ENCODE assay signal across 13 cellular contexts in the genomic region with DNA sequence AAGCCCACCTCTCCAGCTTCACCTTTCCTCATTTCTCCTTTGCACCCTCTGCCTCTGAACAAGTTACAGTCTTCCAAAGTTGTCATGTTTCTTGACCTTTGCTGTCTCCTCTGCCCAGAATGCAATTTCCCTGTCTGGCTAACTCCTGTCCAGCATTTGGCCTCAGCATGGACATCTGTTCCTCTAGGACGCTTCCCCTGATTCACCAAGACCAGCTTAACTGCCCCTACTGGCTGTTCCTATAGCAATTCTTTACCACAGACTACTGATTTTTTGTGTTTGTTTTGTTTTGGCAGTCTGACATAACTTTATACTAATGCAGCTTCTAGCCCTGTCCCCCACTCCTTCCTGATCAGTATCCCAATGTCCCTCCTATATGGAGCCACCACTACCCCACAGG. TPM values are rescaled to one million over a fixed set of nuclear protein-coding genes. Genes with fewer than 3 reads are reported as not detected.
DNase-seq lines count a peak whose midpoint lies in the region; ATAC-seq, FAIRE-seq and TF ChIP-seq lines count a peak whose summit lies in the region.
"Had no signal": no experiment of that assay in that cellular context is flagged by ENCODE, and none has a peak within 500 bp of the region (broad histone marks: within the 10 kb centered on the region; RNA-seq: fewer than 3 reads in every experiment).

No MANE protein-coding gene starts in this region.

- H3K36me3 ChIP-seq in heart left ventricle, result peaks cover 0 to 26% (median 25%) of the 10 kb centered on the region in 9 donors
- H3K36me3 ChIP-seq in right atrium auricular region, result peaks cover 18% of the 10 kb centered on the region
- H3K36me3 ChIP-seq in upper lobe of left lung, result peaks cover 0 to 23% (median 14%) of the 10 kb centered on the region in 4 donors

- peaks cover 33% of the 10 kb centered on the region for H3K4me1 Mint-ChIP-seq in activated CD4-positive, alpha-beta memory T cell treated with anti-CD3 and anti-CD28 coated beads for 36 hours (ENCODE audit: low read depth)

- intact Hi-C loops in heart left ventricle (cut with DNase I), result loop anchor here (1.0 to 10.0 kb wide), 10 partner anchors 52 to 182 kb away; partner anchors contain the start of genes HLA-E (in 3 of the 10), DHX16 (in 2 of the 10) and TUBB (in 1 of the 10)
- intact Hi-C loops in activated CD4-positive, alpha-beta memory T cell treated with anti-CD3 and anti-CD28 coated beads for 36 hours (cut with micrococcal nuclease), result loop anchor here (5.0 to 10.0 kb wide), 2 partner anchors 74 to 542 kb away; partner anchors contain the start of genes MRPS18B and PPP1R10

- DNase-seq in heart left ventricle (no peak), right atrium auricular region (ENCODE audit: low spot score) (no peak), foreskin fibroblast (peak; percentile 32 to 66), upper lobe of left lung (no peak), DMS53 treated with DMSO at 0.1 percent for 48 hours (lab: John Stamatoyannopoulos, UW; ENCODE audit: unreplicated experiment) (no peak), RCC 7860 (ENCODE audit: low spot score) (no peak), DMS 273 (lab: John Stamatoyannopoulos, UW; ENCODE audit: unreplicated experiment) (no peak)
- DNase-seq in activated CD4-positive, alpha-beta memory T cell treated with anti-CD3 and anti-CD28 coated beads for 36 hours, result no peak
- DNase-seq: NCI-H774, posterior cingulate gyrus, T1000 had no signal

- TF ChIP-seq EP300 in upper lobe of left lung (IDR thresholded peaks at IDR 0.05), result no peak

- no peaks in the 10 kb centered on the region for H3K27me3 ChIP-seq in heart left ventricle
- H3K27me3 ChIP-seq in right atrium auricular region, result no peaks in the 10 kb centered on the region
- no peaks in the 10 kb centered on the region for H3K27me3 ChIP-seq in upper lobe of left lung

- H3K36me3 Mint-ChIP-seq in activated CD4-positive, alpha-beta memory T cell treated with anti-CD3 and anti-CD28 coated beads for 36 hours, result no peaks in the 10 kb centered on the region

- TF ChIP-seq CTCF in heart left ventricle (IDR thresholded peaks at IDR 0.05), result peak in 1 of 12 donors; percentile 5
- no peak for TF ChIP-seq CTCF in right atrium auricular region (IDR thresholded peaks at IDR 0.05)
- TF ChIP-seq CTCF in foreskin fibroblast (IDR thresholded peaks at IDR 0.05; ENCODE audit: low read depth, low read length), result peak; percentile 8
- TF ChIP-seq CTCF in upper lobe of left lung (IDR thresholded peaks at IDR 0.05), result no peak

- ATAC-seq in heart left ventricle (no peak), upper lobe of left lung (ENCODE audit: low FRiP score in 2 of 2) (no peak)

- H3K9me3 Mint-ChIP-seq in activated CD4-positive, alpha-beta memory T cell treated with anti-CD3 and anti-CD28 coated beads for 36 hours, result no peaks in the 10 kb centered on the region

- H3K27me3 Mint-ChIP-seq in activated CD4-positive, alpha-beta memory T cell treated with anti-CD3 and anti-CD28 coated beads for 36 hours, result no peaks in the 10 kb centered on the region

- no peak overlapping the region for H3K4me3 ChIP-seq in heart left ventricle
- no peak overlapping the region for H3K4me3 ChIP-seq in right atrium auricular region
- H3K4me3 ChIP-seq in foreskin fibroblast (ENCODE audit: low read depth in 1 of 2, low read length in 2 of 2), result no peak overlapping the region
- no peak overlapping the region for H3K4me3 ChIP-seq in upper lobe of left lung

- H3K27ac ChIP-seq in heart left ventricle (peak overlapping the region in 10 of 12 donors; percentile 1 to 80 (median 63)), right atrium auricular region (peak overlapping the region in 1 of 2 donors; percentile 48), upper lobe of left lung (peak overlapping the region; percentile 60 to 88 (median 78))

- no peak for TF ChIP-seq POLR2A in heart left ventricle (IDR thresholded peaks at IDR 0.05)
- TF ChIP-seq POLR2A in upper lobe of left lung (IDR thresholded peaks at IDR 0.05), result no peak

- 63 to 79% (median 66%) methylated on average over 1 of the region's 1 CpG for WGBS in heart left ventricle, 4 donors
- WGBS in upper lobe of left lung, 2 donors, result 63 to 75% methylated on average over 1 of the region's 1 CpG

- H3K9me3 ChIP-seq in heart left ventricle (no peaks in the 10 kb centered on the region), right atrium auricular region (no peaks in the 10 kb centered on the region), upper lobe of left lung (no peaks in the 10 kb centered on the region)

- no peak overlapping the region for H3K4me3 Mint-ChIP-seq in activated CD4-positive, alpha-beta memory T cell treated with anti-CD3 and anti-CD28 coated beads for 36 hours

- CTCF ChIA-PET in activated CD4-positive, alpha-beta memory T cell treated with anti-CD3 and anti-CD28 coated beads for 36 hours (lab: Charles Lee), result interaction anchor here (1.0 to 15.9 kb wide), 15 partner anchors 11 to 91 kb away, joined by 3 to 446 read pairs (median 22); partner anchors contain the start of genes ABCF1, GNL1 and PRR3

- no peak for FAIRE-seq in RCC 7860 (lab: Jason Lieb, UNC)
- FAIRE-seq: endometrium, GM19239 had no signal

- peak overlapping the region; percentile 50 for H3K27ac Mint-ChIP-seq in activated CD4-positive, alpha-beta memory T cell treated with anti-CD3 and anti-CD28 coated beads for 36 hours

- POLR2A ChIA-PET in activated CD4-positive, alpha-beta memory T cell treated with anti-CD3 and anti-CD28 coated beads for 36 hours (lab: Charles Lee), result interaction anchor here (1.4 to 2.7 kb wide), 2 partner anchors 15 to 50 kb away, joined by 4 to 18 read pairs; no protein-coding TSS in a partner anchor

- H3K4me1 ChIP-seq in heart left ventricle, result peaks cover 0 to 32% (median 9%) of the 10 kb centered on the region in 12 donors
- peaks cover 0 to 14% of the 10 kb centered on the region in 2 donors for H3K4me1 ChIP-seq in right atrium auricular region
- peaks cover 22 to 26% (median 25%) of the 10 kb centered on the region in 4 donors for H3K4me1 ChIP-seq in upper lobe of left lung

RNA-seq across cellular contexts. Expression of gene GNL1, which starts 13.4 kb away (rescaled TPM):
- total RNA-seq in heart left ventricle (10 to 100 TPM in 8 of 9 donors, 1 to 10 TPM in 1; 9.1 to 32.4 (median 17.4) TPM), right atrium auricular region (10 to 100 TPM in 1 of 2 donors, 1 to 10 TPM in 1; 7.9 to 16.4 TPM), upper lobe of left lung (10 to 100 TPM; 30.4 to 60.6 (median 51.2) TPM)
- polyA plus RNA-seq in heart left ventricle, result 10 to 100 TPM; 17.7 to 33.5 TPM
- total RNA-seq in activated CD4-positive, alpha-beta memory T cell treated with anti-CD3 and anti-CD28 coated beads for 36 hours, result 10 to 100 TPM; 94.0 to 95.8 TPM

RNA-seq across cellular contexts. Expression of gene PRR3, which starts 14.2 kb away (rescaled TPM):
- total RNA-seq in heart left ventricle, result 1 to 10 TPM; 1.9 to 4.5 (median 2.9) TPM
- polyA plus RNA-seq in heart left ventricle, result 1 to 10 TPM; 3.4 to 3.6 TPM
- 1 to 10 TPM; 2.3 to 3.7 TPM for total RNA-seq in right atrium auricular region
- total RNA-seq in activated CD4-positive, alpha-beta memory T cell treated with anti-CD3 and anti-CD28 coated beads for 36 hours, result 10 to 100 TPM; 22.4 to 22.6 TPM
- 10 to 100 TPM in 1 of 6 donors, 1 to 10 TPM in 5; 6.0 to 13.6 (median 7.0) TPM for total RNA-seq in upper lobe of left lung

RNA-seq across cellular contexts. Expression of gene ABCF1, which starts 28.3 kb away (rescaled TPM):
- total RNA-seq in heart left ventricle (10 to 100 TPM; 35.1 to 49.0 (median 39.8) TPM), right atrium auricular region (10 to 100 TPM; 33.9 to 41.3 TPM), upper lobe of left lung (10 to 100 TPM; 41.2 to 57.6 (median 52.9) TPM)
- polyA plus RNA-seq in heart left ventricle, result 10 to 100 TPM; 28.0 to 76.8 TPM
- 10 to 100 TPM; 87.0 to 87.1 TPM for total RNA-seq in activated CD4-positive, alpha-beta memory T cell treated with anti-CD3 and anti-CD28 coated beads for 36 hours

RNA-seq across cellular contexts. Expression of gene HLA-E, which starts 53.6 kb away (rescaled TPM):
- total RNA-seq in heart left ventricle (100 to 1,000 TPM in 8 of 9 donors, 10 to 100 TPM in 1; 96.1 to 560 (median 162) TPM), right atrium auricular region (100 to 1,000 TPM; 216 to 400 TPM), upper lobe of left lung (1,000 to 10,000 TPM in 2 of 6 donors, 100 to 1,000 TPM in 4; 553 to 1,296 (median 975) TPM)
- polyA plus RNA-seq in heart left ventricle, result 100 to 1,000 TPM; 160 to 200 TPM
- 100 to 1,000 TPM; 481 to 485 TPM for total RNA-seq in activated CD4-positive, alpha-beta memory T cell treated with anti-CD3 and anti-CD28 coated beads for 36 hours

Comparison
In these comparisons a context has a peak if more than half of its experiments do, and no peak if none do; other contexts are left out.
1. DNase-seq: peak in foreskin fibroblast (2 of 2); none in heart left ventricle (0 of 5), right atrium auricular region (single experiment), activated CD4-positive, alpha-beta memory T cell treated with anti-CD3 and anti-CD28 coated beads for 36 hours (single experiment), upper lobe of left lung (0 of 2), DMS53 treated with DMSO at 0.1 percent for 48 hours (single experiment), RCC 7860 (single experiment) and DMS 273 (single experiment).